Comparison of ENCODE assay signal across 8 cellular contexts in genomic region chr20:38748097-38748862, GRCh38. TPM values are rescaled to one million over a fixed set of nuclear protein-coding genes. Genes with fewer than 3 reads are reported as not detected.
DNase-seq lines count a peak whose midpoint lies in the region; ATAC-seq and TF ChIP-seq lines count a peak whose summit lies in the region.

TSS of gene ACTR5 (plus strand) at chr20:38748460. CDS start at chr20:38748479, 19 bp downstream.

- H3K27ac ChIP-seq in KMS-11 (peak within 1 kb of the TSS; percentile 33; the same call in 1 of the 2 replicates), muscle layer of duodenum (ENCODE audit: low read length) (peak within 1 kb of the TSS; percentile 57)

- H3K79me2 ChIP-seq in KMS-11 (ENCODE audit: insufficient read depth, low read depth): peaks cover 25% of the 10 kb centered on the region; the same call in 1 of the 2 replicates

- H3K27me3 ChIP-seq in KMS-11 (ENCODE audit: insufficient read depth, low read depth) (no peaks in the 10 kb centered on the region), muscle layer of duodenum (ENCODE audit: low read depth, low read length) (no peaks in the 10 kb centered on the region)

- peaks cover 26% of the 10 kb centered on the region for H3K4me1 Mint-ChIP-seq in activated T-cell treated with anti-CD3 and anti-CD28 coated beads, Interleukin-2, amount 50 U/mL, for 4 hours (ENCODE audit: low read depth)

- peaks cover 5% of the 10 kb centered on the region for H3K27me3 Mint-ChIP-seq in activated T-cell treated with anti-CD3 and anti-CD28 coated beads, Interleukin-2, amount 50 U/mL, for 4 hours (ENCODE audit: low read depth)

- peak; percentile 73 for DNase-seq in DMS79 treated with DMSO at 0.1 percent for 48 hours (lab: John Stamatoyannopoulos, UW)
- DNase-seq in activated T-cell treated with anti-CD3 and anti-CD28 coated beads, Interleukin-2, amount 50 U/mL, for 4 hours: peak; percentile 98
- peak; percentile 94 to 97 for DNase-seq in stimulated activated CD8-positive, alpha-beta memory T cell treated with anti-CD3 and anti-CD28 coated beads, Interleukin-7, amount 100 ng/mL, for 1 hour (ENCODE audit: low read depth in 2 of 2)

- H3K4me3 ChIP-seq in KMS-11 (IDR thresholded peaks at IDR 0.05; ENCODE audit: insufficient read depth, low read depth, low read length): no peak within 1 kb of the TSS
- H3K4me3 ChIP-seq in muscle layer of duodenum (ENCODE audit: low read depth in 1 of 2, low read length in 2 of 2): peak within 1 kb of the TSS; percentile 83 to 97

- H3K4me2 ChIP-seq in KMS-11: peak within 1 kb of the TSS; percentile 97

- peaks cover 13% of the 10 kb centered on the region for H3K36me3 Mint-ChIP-seq in activated T-cell treated with anti-CD3 and anti-CD28 coated beads, Interleukin-2, amount 50 U/mL, for 4 hours (ENCODE audit: insufficient read depth)

- H3K4me3 Mint-ChIP-seq in activated T-cell treated with anti-CD3 and anti-CD28 coated beads, Interleukin-2, amount 50 U/mL, for 4 hours: peak within 1 kb of the TSS; percentile 93

- H2AFZ ChIP-seq in KMS-11 (ENCODE audit: low read depth): peak within 1 kb of the TSS; percentile 99

- no peaks in the 10 kb centered on the region for H3K9me3 Mint-ChIP-seq in activated T-cell treated with anti-CD3 and anti-CD28 coated beads, Interleukin-2, amount 50 U/mL, for 4 hours

- H3K36me3 ChIP-seq in KMS-11 (ENCODE audit: insufficient read depth) (no peaks in the 10 kb centered on the region), muscle layer of duodenum (ENCODE audit: control insufficient read depth in 1 of 2, insufficient read depth in 2 of 2, low read length in 2 of 2) (peaks cover 0 to 7% of the 10 kb centered on the region in 2 donors)

- H3K9me3 ChIP-seq in muscle layer of duodenum (ENCODE audit: control insufficient read depth in 1 of 2, low read length in 2 of 2): no peaks in the 10 kb centered on the region

- peaks cover 19% of the 10 kb centered on the region for H3K4me1 ChIP-seq in KMS-11 (ENCODE audit: low read depth, poor library complexity, severe bottlenecking)
- peaks cover 7 to 14% of the 10 kb centered on the region in 2 donors for H3K4me1 ChIP-seq in muscle layer of duodenum (ENCODE audit: control insufficient read depth in 1 of 2, insufficient read depth in 2 of 2, low read length in 2 of 2)

- ATAC-seq in GM21825 (IDR thresholded peaks at IDR 0.05; ENCODE audit: unreplicated experiment) (peak; percentile 85), esophagus mucosa (peak; percentile 97)
- ATAC-seq in activated T-cell treated with anti-CD3 and anti-CD28 coated beads, Interleukin-2, amount 50 U/mL, for 4 hours: peak; percentile 90 to 92

- H3K9ac ChIP-seq in KMS-11: peak within 1 kb of the TSS; percentile 65

- H4K20me1 ChIP-seq in KMS-11 (ENCODE audit: insufficient read depth): no peaks in the 10 kb centered on the region

- TF ChIP-seq CTCF in KMS-11 (conservative IDR thresholded peaks at IDR 0.05; ENCODE audit: low read depth, low read length): no peak

TF ChIP-seq in PFSK-1, 5 proteins besides CTCF, POLR2A, EP300 and RAD21:
- TF ChIP-seq, protein P1, sequence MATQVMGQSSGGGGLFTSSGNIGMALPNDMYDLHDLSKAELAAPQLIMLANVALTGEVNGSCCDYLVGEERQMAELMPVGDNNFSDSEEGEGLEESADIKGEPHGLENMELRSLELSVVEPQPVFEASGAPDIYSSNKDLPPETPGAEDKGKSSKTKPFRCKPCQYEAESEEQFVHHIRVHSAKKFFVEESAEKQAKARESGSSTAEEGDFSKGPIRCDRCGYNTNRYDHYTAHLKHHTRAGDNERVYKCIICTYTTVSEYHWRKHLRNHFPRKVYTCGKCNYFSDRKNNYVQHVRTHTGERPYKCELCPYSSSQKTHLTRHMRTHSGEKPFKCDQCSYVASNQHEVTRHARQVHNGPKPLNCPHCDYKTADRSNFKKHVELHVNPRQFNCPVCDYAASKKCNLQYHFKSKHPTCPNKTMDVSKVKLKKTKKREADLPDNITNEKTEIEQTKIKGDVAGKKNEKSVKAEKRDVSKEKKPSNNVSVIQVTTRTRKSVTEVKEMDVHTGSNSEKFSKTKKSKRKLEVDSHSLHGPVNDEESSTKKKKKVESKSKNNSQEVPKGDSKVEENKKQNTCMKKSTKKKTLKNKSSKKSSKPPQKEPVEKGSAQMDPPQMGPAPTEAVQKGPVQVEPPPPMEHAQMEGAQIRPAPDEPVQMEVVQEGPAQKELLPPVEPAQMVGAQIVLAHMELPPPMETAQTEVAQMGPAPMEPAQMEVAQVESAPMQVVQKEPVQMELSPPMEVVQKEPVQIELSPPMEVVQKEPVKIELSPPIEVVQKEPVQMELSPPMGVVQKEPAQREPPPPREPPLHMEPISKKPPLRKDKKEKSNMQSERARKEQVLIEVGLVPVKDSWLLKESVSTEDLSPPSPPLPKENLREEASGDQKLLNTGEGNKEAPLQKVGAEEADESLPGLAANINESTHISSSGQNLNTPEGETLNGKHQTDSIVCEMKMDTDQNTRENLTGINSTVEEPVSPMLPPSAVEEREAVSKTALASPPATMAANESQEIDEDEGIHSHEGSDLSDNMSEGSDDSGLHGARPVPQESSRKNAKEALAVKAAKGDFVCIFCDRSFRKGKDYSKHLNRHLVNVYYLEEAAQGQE (IDR thresholded peaks at IDR 0.05; ENCODE audit: insufficient read depth in 1 of 2, low read depth in 2 of 2, low read length in 2 of 2): no peak
- TF ChIP-seq TAF1 (IDR thresholded peaks at IDR 0.05; ENCODE audit: borderline replicate concordance, insufficient read depth, low read length) (peak; percentile 68), POLR2AphosphoS5 (IDR thresholded peaks at IDR 0.05; ENCODE audit: low read depth, low read length) (peak; percentile 55), SIN3A (IDR thresholded peaks at IDR 0.05; ENCODE audit: borderline replicate concordance, insufficient read depth, low read length) (no peak), FOXP2 (optimal IDR thresholded peaks at IDR 0.05; ENCODE audit: borderline replicate concordance, extremely low read depth, extremely low read length, insufficient read depth) (peak; percentile 46)

RNA-seq across cellular contexts. Expression of gene ACTR5, which starts in this region (rescaled TPM):
- 8.0 TPM for polyA plus RNA-seq in PFSK-1 (2012; ENCODE audit: insufficient read length, low read depth)
- total RNA-seq in activated T-cell treated with anti-CD3 and anti-CD28 coated beads, Interleukin-2, amount 50 U/mL, for 4 hours: 10 to 100 TPM; 20.1 to 23.0 (median 21.1) TPM
- total RNA-seq in esophagus mucosa: 6.0 TPM
